1 cellular context compared by ENCODE assay signal in the genomic region with DNA sequence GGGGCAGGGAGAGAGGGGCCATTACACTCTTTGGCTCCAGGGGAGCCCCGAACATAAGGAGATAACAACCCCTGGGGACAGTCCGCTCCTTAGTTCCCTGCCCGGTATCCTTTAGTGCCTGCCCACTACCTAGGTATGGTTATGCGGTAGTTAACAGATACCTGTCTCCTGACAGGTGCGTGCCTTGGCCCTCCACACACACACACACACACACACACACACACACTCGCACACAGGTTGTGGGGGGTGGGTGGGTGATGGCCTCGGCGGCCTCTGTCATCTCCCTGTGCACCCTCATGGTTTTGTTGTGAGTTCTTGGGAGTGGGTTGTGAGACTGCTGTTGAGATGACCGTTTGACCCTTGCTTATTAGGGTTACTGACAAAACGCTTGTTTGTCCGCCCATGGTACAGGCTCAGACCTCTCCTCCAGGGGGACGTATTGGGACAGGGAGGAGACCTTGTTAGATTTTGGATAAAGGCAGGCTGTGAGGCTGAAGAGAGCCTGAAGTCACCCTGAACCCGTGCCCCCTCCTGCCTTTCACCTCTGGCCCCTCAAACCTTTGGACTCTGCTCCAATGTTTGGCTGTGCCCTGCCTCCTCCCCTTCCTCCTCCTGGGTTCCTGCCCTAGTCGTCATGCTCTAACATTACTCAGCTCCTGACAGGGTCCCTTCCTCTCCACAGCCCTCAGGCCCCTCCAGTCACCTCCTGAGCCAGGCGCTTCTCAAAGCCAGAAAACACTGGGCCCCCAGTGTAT.
TF ChIP-seq lines count a peak whose summit lies in the region.

No MANE protein-coding gene starts in this region.

TF ChIP-seq in HepG2, 621 proteins besides CTCF, POLR2A, EP300 and RAD21 (continued from another document and continues in another):
- TF ChIP-seq SALL1 (CRISPR knock-in tag; IDR thresholded peaks at IDR 0.05) (peak; percentile 50; the same call in 1 of the 2 replicates), SCMH1 (CRISPR knock-in tag; IDR thresholded peaks at IDR 0.05; ENCODE audit: borderline replicate concordance) (no peak), STAT5B (CRISPR knock-in tag; IDR thresholded peaks at IDR 0.05) (no peak), HOXA3 (CRISPR knock-in tag; IDR thresholded peaks at IDR 0.05) (0 out of 2 replicates have a peak, but pooled peaks have one; percentile 29), NBN (conservative IDR thresholded peaks at IDR 0.05) (no peak), XRCC5 (optimal IDR thresholded peaks at IDR 0.05; ENCODE audit: low read length) (no peak), TGIF2 (CRISPR knock-in tag; IDR thresholded peaks at IDR 0.05) (no peak), NR2F6 (IDR thresholded peaks at IDR 0.05) (peak; percentile 66; the same call in 1 of the 2 replicates), NR2F6 (CRISPR knock-in tag; IDR thresholded peaks at IDR 0.05) (peak; percentile 68), YEATS4 (CRISPR knock-in tag; IDR thresholded peaks at IDR 0.05; ENCODE audit: borderline replicate concordance) (no peak), NFKBIZ (CRISPR knock-in tag; IDR thresholded peaks at IDR 0.05) (no peak), HNRNPLL (IDR thresholded peaks at IDR 0.05; ENCODE audit: low read depth, low read length, poor library complexity, severe bottlenecking) (no peak), CEBPG (CRISPR knock-in tag; IDR thresholded peaks at IDR 0.05) (no peak), NFRKB (IDR thresholded peaks at IDR 0.05) (no peak), ZNF292 (CRISPR knock-in tag; IDR thresholded peaks at IDR 0.05; ENCODE audit: borderline replicate concordance, low read depth) (0 out of 2 replicates have a peak, but pooled peaks have one; percentile 31), ZNF883 (CRISPR knock-in tag; IDR thresholded peaks at IDR 0.05; ENCODE audit: not compliant biosample characterization) (no peak), HDAC1 (CRISPR knock-in tag; IDR thresholded peaks at IDR 0.05) (peak; percentile 50; the same call in 1 of the 2 replicates), ZNF878 (CRISPR knock-in tag; IDR thresholded peaks at IDR 0.05) (no peak), ZNF253 (CRISPR knock-in tag; IDR thresholded peaks at IDR 0.05; ENCODE audit: borderline replicate concordance) (no peak), KAT2B (IDR thresholded peaks at IDR 0.05; ENCODE audit: borderline replicate concordance, low read depth, low read length) (no peak), RXRB (CRISPR knock-in tag; IDR thresholded peaks at IDR 0.05; ENCODE audit: borderline replicate concordance) (no peak), ISL2 (CRISPR knock-in tag; IDR thresholded peaks at IDR 0.05) (no peak), SPEN (CRISPR knock-in tag; IDR thresholded peaks at IDR 0.05; ENCODE audit: low read depth) (no peak), RARA (CRISPR knock-in tag; IDR thresholded peaks at IDR 0.05) (peak; percentile 48; the same call in 1 of the 2 replicates), SOX6 (IDR thresholded peaks at IDR 0.05) (no peak), SOX6 (CRISPR knock-in tag; IDR thresholded peaks at IDR 0.05) (0 out of 2 replicates have a peak, but pooled peaks have one; percentile 12), ZNF616 (CRISPR knock-in tag; IDR thresholded peaks at IDR 0.05; ENCODE audit: low read depth) (no peak), ZNF263 (CRISPR knock-in tag; IDR thresholded peaks at IDR 0.05) (peak; percentile 86), POLR2AphosphoS2 (IDR thresholded peaks at IDR 0.05; ENCODE audit: low read depth, low read length) (no peak), ZNF451 (CRISPR knock-in tag; IDR thresholded peaks at IDR 0.05) (no peak), ZKSCAN1 (IDR thresholded peaks at IDR 0.05; ENCODE audit: low read length) (no peak), ZNF446 (CRISPR knock-in tag; IDR thresholded peaks at IDR 0.05) (no peak), FOXP1 (IDR thresholded peaks at IDR 0.05) (no peak), FOXP1 (CRISPR knock-in tag; IDR thresholded peaks at IDR 0.05) (no peak), NCOR1 (IDR thresholded peaks at IDR 0.05; ENCODE audit: borderline replicate concordance, low read length) (peak; percentile 67; the same call in 1 of the 2 replicates), KLF9 (CRISPR knock-in tag; IDR thresholded peaks at IDR 0.05; ENCODE audit: low read depth) (no peak), NR3C1 (CRISPR knock-in tag; IDR thresholded peaks at IDR 0.05) (no peak), SRY (CRISPR knock-in tag; IDR thresholded peaks at IDR 0.05) (no peak), MATR3 (CRISPR knock-in tag; IDR thresholded peaks at IDR 0.05) (no peak)
- TF ChIP-seq, protein P1, sequence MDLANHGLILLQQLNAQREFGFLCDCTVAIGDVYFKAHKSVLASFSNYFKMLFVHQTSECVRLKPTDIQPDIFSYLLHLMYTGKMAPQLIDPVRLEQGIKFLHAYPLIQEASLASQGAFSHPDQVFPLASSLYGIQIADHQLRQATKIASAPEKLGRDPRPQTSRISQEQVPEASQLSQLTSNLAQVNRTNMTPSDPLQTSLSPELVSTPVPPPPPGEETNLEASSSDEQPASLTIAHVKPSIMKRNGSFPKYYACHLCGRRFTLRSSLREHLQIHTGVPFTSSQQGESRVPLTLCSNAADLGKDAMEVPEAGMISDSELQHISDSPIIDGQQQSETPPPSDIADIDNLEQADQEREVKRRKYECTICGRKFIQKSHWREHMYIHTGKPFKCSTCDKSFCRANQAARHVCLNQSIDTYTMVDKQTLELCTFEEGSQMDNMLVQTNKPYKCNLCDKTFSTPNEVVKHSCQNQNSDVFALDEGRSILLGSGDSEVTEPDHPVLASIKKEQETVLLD (CRISPR knock-in tag; IDR thresholded peaks at IDR 0.05; ENCODE audit: low read depth), result no peak
- TF ChIP-seq, protein P2, sequence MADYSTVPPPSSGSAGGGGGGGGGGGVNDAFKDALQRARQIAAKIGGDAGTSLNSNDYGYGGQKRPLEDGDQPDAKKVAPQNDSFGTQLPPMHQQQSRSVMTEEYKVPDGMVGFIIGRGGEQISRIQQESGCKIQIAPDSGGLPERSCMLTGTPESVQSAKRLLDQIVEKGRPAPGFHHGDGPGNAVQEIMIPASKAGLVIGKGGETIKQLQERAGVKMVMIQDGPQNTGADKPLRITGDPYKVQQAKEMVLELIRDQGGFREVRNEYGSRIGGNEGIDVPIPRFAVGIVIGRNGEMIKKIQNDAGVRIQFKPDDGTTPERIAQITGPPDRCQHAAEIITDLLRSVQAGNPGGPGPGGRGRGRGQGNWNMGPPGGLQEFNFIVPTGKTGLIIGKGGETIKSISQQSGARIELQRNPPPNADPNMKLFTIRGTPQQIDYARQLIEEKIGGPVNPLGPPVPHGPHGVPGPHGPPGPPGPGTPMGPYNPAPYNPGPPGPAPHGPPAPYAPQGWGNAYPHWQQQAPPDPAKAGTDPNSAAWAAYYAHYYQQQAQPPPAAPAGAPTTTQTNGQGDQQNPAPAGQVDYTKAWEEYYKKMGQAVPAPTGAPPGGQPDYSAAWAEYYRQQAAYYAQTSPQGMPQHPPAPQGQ (CRISPR knock-in tag; IDR thresholded peaks at IDR 0.05; ENCODE audit: borderline replicate concordance), result no peak
- TF ChIP-seq, protein P3, sequence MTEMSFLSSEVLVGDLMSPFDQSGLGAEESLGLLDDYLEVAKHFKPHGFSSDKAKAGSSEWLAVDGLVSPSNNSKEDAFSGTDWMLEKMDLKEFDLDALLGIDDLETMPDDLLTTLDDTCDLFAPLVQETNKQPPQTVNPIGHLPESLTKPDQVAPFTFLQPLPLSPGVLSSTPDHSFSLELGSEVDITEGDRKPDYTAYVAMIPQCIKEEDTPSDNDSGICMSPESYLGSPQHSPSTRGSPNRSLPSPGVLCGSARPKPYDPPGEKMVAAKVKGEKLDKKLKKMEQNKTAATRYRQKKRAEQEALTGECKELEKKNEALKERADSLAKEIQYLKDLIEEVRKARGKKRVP (CRISPR knock-in tag; IDR thresholded peaks at IDR 0.05), result no peak
- TF ChIP-seq, protein P4, sequence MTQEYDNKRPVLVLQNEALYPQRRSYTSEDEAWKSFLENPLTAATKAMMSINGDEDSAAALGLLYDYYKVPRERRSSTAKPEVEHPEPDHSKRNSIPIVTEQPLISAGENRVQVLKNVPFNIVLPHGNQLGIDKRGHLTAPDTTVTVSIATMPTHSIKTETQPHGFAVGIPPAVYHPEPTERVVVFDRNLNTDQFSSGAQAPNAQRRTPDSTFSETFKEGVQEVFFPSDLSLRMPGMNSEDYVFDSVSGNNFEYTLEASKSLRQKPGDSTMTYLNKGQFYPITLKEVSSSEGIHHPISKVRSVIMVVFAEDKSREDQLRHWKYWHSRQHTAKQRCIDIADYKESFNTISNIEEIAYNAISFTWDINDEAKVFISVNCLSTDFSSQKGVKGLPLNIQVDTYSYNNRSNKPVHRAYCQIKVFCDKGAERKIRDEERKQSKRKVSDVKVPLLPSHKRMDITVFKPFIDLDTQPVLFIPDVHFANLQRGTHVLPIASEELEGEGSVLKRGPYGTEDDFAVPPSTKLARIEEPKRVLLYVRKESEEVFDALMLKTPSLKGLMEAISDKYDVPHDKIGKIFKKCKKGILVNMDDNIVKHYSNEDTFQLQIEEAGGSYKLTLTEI (CRISPR knock-in tag; conservative IDR thresholded peaks at IDR 0.05), result no peak
- TF ChIP-seq, protein P5, sequence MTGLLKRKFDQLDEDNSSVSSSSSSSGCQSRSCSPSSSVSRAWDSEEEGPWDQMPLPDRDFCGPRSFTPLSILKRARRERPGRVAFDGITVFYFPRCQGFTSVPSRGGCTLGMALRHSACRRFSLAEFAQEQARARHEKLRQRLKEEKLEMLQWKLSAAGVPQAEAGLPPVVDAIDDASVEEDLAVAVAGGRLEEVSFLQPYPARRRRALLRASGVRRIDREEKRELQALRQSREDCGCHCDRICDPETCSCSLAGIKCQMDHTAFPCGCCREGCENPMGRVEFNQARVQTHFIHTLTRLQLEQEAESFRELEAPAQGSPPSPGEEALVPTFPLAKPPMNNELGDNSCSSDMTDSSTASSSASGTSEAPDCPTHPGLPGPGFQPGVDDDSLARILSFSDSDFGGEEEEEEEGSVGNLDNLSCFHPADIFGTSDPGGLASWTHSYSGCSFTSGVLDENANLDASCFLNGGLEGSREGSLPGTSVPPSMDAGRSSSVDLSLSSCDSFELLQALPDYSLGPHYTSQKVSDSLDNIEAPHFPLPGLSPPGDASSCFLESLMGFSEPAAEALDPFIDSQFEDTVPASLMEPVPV (CRISPR knock-in tag; IDR thresholded peaks at IDR 0.05), result no peak
- TF ChIP-seq, protein P6, sequence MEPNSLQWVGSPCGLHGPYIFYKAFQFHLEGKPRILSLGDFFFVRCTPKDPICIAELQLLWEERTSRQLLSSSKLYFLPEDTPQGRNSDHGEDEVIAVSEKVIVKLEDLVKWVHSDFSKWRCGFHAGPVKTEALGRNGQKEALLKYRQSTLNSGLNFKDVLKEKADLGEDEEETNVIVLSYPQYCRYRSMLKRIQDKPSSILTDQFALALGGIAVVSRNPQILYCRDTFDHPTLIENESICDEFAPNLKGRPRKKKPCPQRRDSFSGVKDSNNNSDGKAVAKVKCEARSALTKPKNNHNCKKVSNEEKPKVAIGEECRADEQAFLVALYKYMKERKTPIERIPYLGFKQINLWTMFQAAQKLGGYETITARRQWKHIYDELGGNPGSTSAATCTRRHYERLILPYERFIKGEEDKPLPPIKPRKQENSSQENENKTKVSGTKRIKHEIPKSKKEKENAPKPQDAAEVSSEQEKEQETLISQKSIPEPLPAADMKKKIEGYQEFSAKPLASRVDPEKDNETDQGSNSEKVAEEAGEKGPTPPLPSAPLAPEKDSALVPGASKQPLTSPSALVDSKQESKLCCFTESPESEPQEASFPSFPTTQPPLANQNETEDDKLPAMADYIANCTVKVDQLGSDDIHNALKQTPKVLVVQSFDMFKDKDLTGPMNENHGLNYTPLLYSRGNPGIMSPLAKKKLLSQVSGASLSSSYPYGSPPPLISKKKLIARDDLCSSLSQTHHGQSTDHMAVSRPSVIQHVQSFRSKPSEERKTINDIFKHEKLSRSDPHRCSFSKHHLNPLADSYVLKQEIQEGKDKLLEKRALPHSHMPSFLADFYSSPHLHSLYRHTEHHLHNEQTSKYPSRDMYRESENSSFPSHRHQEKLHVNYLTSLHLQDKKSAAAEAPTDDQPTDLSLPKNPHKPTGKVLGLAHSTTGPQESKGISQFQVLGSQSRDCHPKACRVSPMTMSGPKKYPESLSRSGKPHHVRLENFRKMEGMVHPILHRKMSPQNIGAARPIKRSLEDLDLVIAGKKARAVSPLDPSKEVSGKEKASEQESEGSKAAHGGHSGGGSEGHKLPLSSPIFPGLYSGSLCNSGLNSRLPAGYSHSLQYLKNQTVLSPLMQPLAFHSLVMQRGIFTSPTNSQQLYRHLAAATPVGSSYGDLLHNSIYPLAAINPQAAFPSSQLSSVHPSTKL (CRISPR knock-in tag; IDR thresholded peaks at IDR 0.05), result 0 out of 2 replicates have a peak, but pooled peaks have one; percentile 22
- TF ChIP-seq, protein P7, sequence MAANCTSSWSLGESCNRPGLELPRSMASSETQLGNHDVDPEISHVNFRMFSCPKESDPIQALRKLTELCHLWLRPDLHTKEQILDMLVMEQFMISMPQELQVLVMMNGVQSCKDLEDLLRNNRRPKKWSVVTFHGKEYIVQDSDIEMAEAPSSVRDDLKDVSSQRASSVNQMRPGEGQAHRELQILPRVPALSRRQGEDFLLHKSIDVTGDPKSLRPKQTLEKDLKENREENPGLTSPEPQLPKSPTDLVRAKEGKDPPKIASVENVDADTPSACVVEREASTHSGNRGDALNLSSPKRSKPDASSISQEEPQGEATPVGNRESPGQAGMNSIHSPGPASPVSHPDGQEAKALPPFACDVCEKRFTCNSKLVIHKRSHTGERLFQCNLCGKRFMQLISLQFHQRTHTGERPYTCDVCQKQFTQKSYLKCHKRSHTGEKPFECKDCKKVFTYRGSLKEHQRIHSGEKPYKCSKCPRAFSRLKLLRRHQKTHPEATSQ (CRISPR knock-in tag; IDR thresholded peaks at IDR 0.05; ENCODE audit: borderline replicate concordance), result no peak
- TF ChIP-seq, protein P8, sequence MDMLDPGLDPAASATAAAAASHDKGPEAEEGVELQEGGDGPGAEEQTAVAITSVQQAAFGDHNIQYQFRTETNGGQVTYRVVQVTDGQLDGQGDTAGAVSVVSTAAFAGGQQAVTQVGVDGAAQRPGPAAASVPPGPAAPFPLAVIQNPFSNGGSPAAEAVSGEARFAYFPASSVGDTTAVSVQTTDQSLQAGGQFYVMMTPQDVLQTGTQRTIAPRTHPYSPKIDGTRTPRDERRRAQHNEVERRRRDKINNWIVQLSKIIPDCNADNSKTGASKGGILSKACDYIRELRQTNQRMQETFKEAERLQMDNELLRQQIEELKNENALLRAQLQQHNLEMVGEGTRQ (IDR thresholded peaks at IDR 0.05; ENCODE audit: low read depth, low read length), result no peak
- TF ChIP-seq, protein P8 (CRISPR knock-in tag; IDR thresholded peaks at IDR 0.05; ENCODE audit: borderline replicate concordance), result no peak
- TF ChIP-seq, protein P9, sequence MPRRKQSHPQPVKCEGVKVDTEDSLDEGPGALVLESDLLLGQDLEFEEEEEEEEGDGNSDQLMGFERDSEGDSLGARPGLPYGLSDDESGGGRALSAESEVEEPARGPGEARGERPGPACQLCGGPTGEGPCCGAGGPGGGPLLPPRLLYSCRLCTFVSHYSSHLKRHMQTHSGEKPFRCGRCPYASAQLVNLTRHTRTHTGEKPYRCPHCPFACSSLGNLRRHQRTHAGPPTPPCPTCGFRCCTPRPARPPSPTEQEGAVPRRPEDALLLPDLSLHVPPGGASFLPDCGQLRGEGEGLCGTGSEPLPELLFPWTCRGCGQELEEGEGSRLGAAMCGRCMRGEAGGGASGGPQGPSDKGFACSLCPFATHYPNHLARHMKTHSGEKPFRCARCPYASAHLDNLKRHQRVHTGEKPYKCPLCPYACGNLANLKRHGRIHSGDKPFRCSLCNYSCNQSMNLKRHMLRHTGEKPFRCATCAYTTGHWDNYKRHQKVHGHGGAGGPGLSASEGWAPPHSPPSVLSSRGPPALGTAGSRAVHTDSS (CRISPR knock-in tag; conservative IDR thresholded peaks at IDR 0.05), result no peak
